In genomic region chr1:30652151-30652915, GRCh38 we compare ENCODE assay signal across 1 cellular context.
TF ChIP-seq lines count a peak whose summit lies in the region.

No MANE protein-coding gene starts in this region.

TF ChIP-seq in HEK293, 187 proteins besides CTCF, POLR2A, EP300 and RAD21 (continued from another document):
- no peak for TF ChIP-seq ZNF148 (tag by site-specific recombination; IDR thresholded peaks at IDR 0.05; ENCODE audit: borderline replicate concordance)
- TF ChIP-seq ZSCAN4 (tag by site-specific recombination; IDR thresholded peaks at IDR 0.05) = peak; percentile 76
